ENCODE assay signal across 34 cellular contexts in the genomic region with DNA sequence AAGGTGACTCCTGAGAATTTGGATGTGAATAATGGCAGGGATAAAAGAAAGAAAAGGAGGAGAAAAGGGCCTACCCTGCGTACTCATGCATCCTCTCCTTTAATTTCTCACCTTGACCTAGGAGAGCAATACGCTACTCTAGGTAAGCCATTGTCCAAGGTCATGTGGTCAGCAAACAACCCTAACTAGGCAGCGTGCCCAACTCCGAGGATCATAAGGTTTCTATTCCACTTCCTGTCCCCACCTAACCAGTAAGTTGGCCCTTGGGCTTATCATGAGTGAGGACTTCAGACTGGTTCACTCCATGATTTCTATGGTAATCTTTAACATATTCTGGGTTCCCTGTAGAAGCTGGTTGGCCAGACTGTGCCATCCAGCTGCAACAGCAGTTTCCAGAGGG.
"Had no signal": no experiment of that assay in that cellular context is flagged by ENCODE, and none has a peak within 500 bp of the region (broad histone marks: within the 10 kb centered on the region; RNA-seq: fewer than 3 reads in every experiment).

No MANE protein-coding gene starts in this region.

- H3K36me3 Mint-ChIP-seq: activated naive CD4-positive, alpha-beta T cell treated with anti-CD3 and anti-CD28 coated beads, Interleukin-2, amount 50 U/mL, for 72 hours; activated naive CD8-positive, alpha-beta T cell treated with anti-CD3 and anti-CD28 coated beads for 36 hours; brain had no signal

- H3K27ac ChIP-seq: adrenal gland, cardiac muscle cell, VCaP had no signal

- H3K4me3 Mint-ChIP-seq: activated B cell treated with CpG ODN at 0.5 μM for 24 hours; activated CD4-positive, alpha-beta memory T cell treated with anti-CD3 and anti-CD28 coated beads, Interleukin-2, amount 10 ng/mL, durations not matched to agents 7 days and 5 days; activated CD4-positive, alpha-beta T cell treated with anti-CD3 and anti-CD28 coated beads, Interleukin-2, amount 10 ng/mL, durations not matched to agents 7 days and 5 days; activated naive CD4-positive, alpha-beta T cell treated with anti-CD3 and anti-CD28 coated beads for 36 hours; activated naive CD8-positive, alpha-beta T cell treated with anti-CD3 and anti-CD28 coated beads for 36 hours; activated T-cell treated with anti-CD3 and anti-CD28 coated beads, Interleukin-2, amount 50 U/mL, for 4 hours; activated T-cell treated with anti-CD3 and anti-CD28 coated beads, Interleukin-2, amount 50 U/mL, for 72 hours; activated T-helper 1 cell treated with anti-CD3 and anti-CD28 coated beads, Interleukin-12 subunit alpha, Interleukin-12 subunit beta, Interleukin-2, Interleukin-4 antibody, amounts not matched to agents 30 ng/mL and 10 ng/mL and 1 ng/mL, durations not matched to agents 14 hours and 24 hours and 36 hours; activated T-helper 17 cell treated with anti-CD3 and anti-CD28 coated beads, Interleukin-2, amount 50 U/mL, for 72 hours; brain; central memory CD8-positive, alpha-beta T cell; T-helper 1 cell treated with Interleukin-12 subunit alpha and Interleukin-12 subunit beta and Interleukin-4 antibody, amounts not matched to agents 30 μg/mL and 1 μg/mL, for 36 hours; T-helper 2 cell treated with Interferon-gamma antibody and Interleukin-4, amounts not matched to agents 5 μg/mL and 100 μg/mL, for 36 hours had no signal

- H3K36me3 ChIP-seq: adrenal gland, cardiac muscle cell had no signal

- H3K9me3 Mint-ChIP-seq: activated B cell treated with CpG ODN at 0.5 μM for 24 hours; activated CD4-positive, alpha-beta memory T cell treated with anti-CD3 and anti-CD28 coated beads, Interleukin-2, amount 10 ng/mL, durations not matched to agents 7 days and 5 days; activated CD4-positive, alpha-beta T cell treated with anti-CD3 and anti-CD28 coated beads, Interleukin-2, amount 10 ng/mL, durations not matched to agents 7 days and 5 days; activated naive CD4-positive, alpha-beta T cell treated with anti-CD3 and anti-CD28 coated beads for 36 hours; activated naive CD4-positive, alpha-beta T cell treated with anti-CD3 and anti-CD28 coated beads, Interleukin-2, amount 50 U/mL, for 72 hours; activated naive CD8-positive, alpha-beta T cell treated with anti-CD3 and anti-CD28 coated beads for 36 hours; activated T-cell treated with anti-CD3 and anti-CD28 coated beads, Interleukin-2, amount 50 U/mL, for 4 hours; activated T-cell treated with anti-CD3 and anti-CD28 coated beads, Interleukin-2, amount 50 U/mL, for 72 hours; activated T-helper 1 cell treated with anti-CD3 and anti-CD28 coated beads, Interleukin-12 subunit alpha, Interleukin-12 subunit beta, Interleukin-2, Interleukin-4 antibody, amounts not matched to agents 30 ng/mL and 10 ng/mL and 1 ng/mL, durations not matched to agents 14 hours and 24 hours and 36 hours; activated T-helper 17 cell treated with anti-CD3 and anti-CD28 coated beads, Interleukin-2, amount 50 U/mL, for 72 hours; brain; central memory CD8-positive, alpha-beta T cell; T-helper 1 cell treated with Interleukin-12 subunit alpha and Interleukin-12 subunit beta and Interleukin-4 antibody, amounts not matched to agents 30 μg/mL and 1 μg/mL, for 36 hours; T-helper 2 cell treated with Interferon-gamma antibody and Interleukin-4, amounts not matched to agents 5 μg/mL and 100 μg/mL, for 36 hours had no signal

- H3K4me1 ChIP-seq: adrenal gland had no signal

- DNase-seq: activated B cell treated with CpG ODN at 0.5 μM for 24 hours; activated CD4-positive, alpha-beta memory T cell treated with anti-CD3 and anti-CD28 coated beads, Interleukin-2, amount 10 ng/mL, durations not matched to agents 7 days and 5 days; activated CD4-positive, alpha-beta T cell treated with anti-CD3 and anti-CD28 coated beads for 48 hours; activated CD4-positive, alpha-beta T cell treated with anti-CD3 and anti-CD28 coated beads, Interleukin-2, amount 10 ng/mL, durations not matched to agents 7 days and 5 days; activated CD4-positive, alpha-beta T cell treated with anti-CD3 and anti-CD28 coated beads, Interleukin-2, amount 50 U/mL, for 48 hours; activated CD4-positive, CD25-positive, alpha-beta regulatory T cell treated with anti-CD3 and anti-CD28 coated beads, Interleukin-2, amount 50 U/mL, for 72 hours; activated CD8-positive, alpha-beta memory T cell treated with anti-CD3 and anti-CD28 coated beads, Interleukin-2, amount 50 U/mL, for 4 hours; activated effector memory CD4-positive, alpha-beta T cell treated with anti-CD3 and anti-CD28 coated beads, Interleukin-2, amount 50 U/mL, for 16 hours; activated gamma-delta T cell treated with Interleukin-2 at 50 U/mL for 16 hours; activated naive CD4-positive, alpha-beta T cell; activated naive CD4-positive, alpha-beta T cell treated with anti-CD3 and anti-CD28 coated beads for 36 hours; activated naive CD4-positive, alpha-beta T cell treated with anti-CD3 and anti-CD28 coated beads, Interleukin-2, amount 50 U/mL, for 16 hours; activated naive CD8-positive, alpha-beta T cell treated with anti-CD3 and anti-CD28 coated beads for 36 hours; activated T-cell treated with anti-CD3 and anti-CD28 coated beads for 4 hours; activated T-cell treated with anti-CD3 and anti-CD28 coated beads, Interleukin-2, amount 50 U/mL, for 1 hour; activated T-cell treated with anti-CD3 and anti-CD28 coated beads, Interleukin-2, amount 50 U/mL, for 4 hours; activated T-cell treated with anti-CD3 and anti-CD28 coated beads, Interleukin-2, amount 50 U/mL, for 72 hours; adrenal gland; amniotic stem cell; aorta; caudate nucleus; cerebellar nuclear complex; T-helper 1 cell; T-helper 2 cell; T-helper 9 cell had no signal

- H3K27me3 ChIP-seq: adrenal gland had no signal

- H3K4me3 ChIP-seq: adrenal gland, cardiac muscle cell had no signal

- H3K9me3 ChIP-seq: adrenal gland had no signal

- H3K27me3 Mint-ChIP-seq: activated B cell treated with CpG ODN at 0.5 μM for 24 hours had no signal

- H3K27ac Mint-ChIP-seq: activated B cell treated with CpG ODN at 0.5 μM for 24 hours; activated CD4-positive, alpha-beta memory T cell treated with anti-CD3 and anti-CD28 coated beads, Interleukin-2, amount 10 ng/mL, durations not matched to agents 7 days and 5 days; activated CD4-positive, alpha-beta T cell treated with anti-CD3 and anti-CD28 coated beads, Interleukin-2, amount 10 ng/mL, durations not matched to agents 7 days and 5 days; activated naive CD4-positive, alpha-beta T cell treated with anti-CD3 and anti-CD28 coated beads for 36 hours; activated naive CD4-positive, alpha-beta T cell treated with anti-CD3 and anti-CD28 coated beads, Interleukin-2, amount 50 U/mL, for 72 hours; activated naive CD8-positive, alpha-beta T cell treated with anti-CD3 and anti-CD28 coated beads for 36 hours; activated T-cell treated with anti-CD3 and anti-CD28 coated beads, Interleukin-2, amount 50 U/mL, for 72 hours; activated T-helper 1 cell treated with anti-CD3 and anti-CD28 coated beads, Interleukin-12 subunit alpha, Interleukin-12 subunit beta, Interleukin-2, Interleukin-4 antibody, amounts not matched to agents 30 ng/mL and 10 ng/mL and 1 ng/mL, durations not matched to agents 14 hours and 24 hours and 36 hours; activated T-helper 17 cell treated with anti-CD3 and anti-CD28 coated beads, Interleukin-2, amount 50 U/mL, for 72 hours; brain; T-helper 1 cell treated with Interleukin-12 subunit alpha and Interleukin-12 subunit beta and Interleukin-4 antibody, amounts not matched to agents 30 μg/mL and 1 μg/mL, for 36 hours; T-helper 2 cell treated with Interferon-gamma antibody and Interleukin-4, amounts not matched to agents 5 μg/mL and 100 μg/mL, for 36 hours had no signal

- ATAC-seq: activated naive CD4-positive, alpha-beta T cell treated with anti-CD3 and anti-CD28 coated beads, Interleukin-2, amount 50 U/mL, for 72 hours; activated T-cell treated with anti-CD3 and anti-CD28 coated beads, Interleukin-2, amount 50 U/mL, for 4 hours; activated T-cell treated with anti-CD3 and anti-CD28 coated beads, Interleukin-2, amount 50 U/mL, for 72 hours; activated T-helper 17 cell treated with anti-CD3 and anti-CD28 coated beads, Interleukin-2, amount 50 U/mL, for 72 hours had no signal

- H3K4me1 Mint-ChIP-seq: activated B cell treated with CpG ODN at 0.5 μM for 24 hours; activated CD4-positive, alpha-beta memory T cell treated with anti-CD3 and anti-CD28 coated beads, Interleukin-2, amount 10 ng/mL, durations not matched to agents 7 days and 5 days; activated T-helper 17 cell treated with anti-CD3 and anti-CD28 coated beads, Interleukin-2, amount 50 U/mL, for 72 hours; central memory CD8-positive, alpha-beta T cell had no signal
